In the genomic region with DNA sequence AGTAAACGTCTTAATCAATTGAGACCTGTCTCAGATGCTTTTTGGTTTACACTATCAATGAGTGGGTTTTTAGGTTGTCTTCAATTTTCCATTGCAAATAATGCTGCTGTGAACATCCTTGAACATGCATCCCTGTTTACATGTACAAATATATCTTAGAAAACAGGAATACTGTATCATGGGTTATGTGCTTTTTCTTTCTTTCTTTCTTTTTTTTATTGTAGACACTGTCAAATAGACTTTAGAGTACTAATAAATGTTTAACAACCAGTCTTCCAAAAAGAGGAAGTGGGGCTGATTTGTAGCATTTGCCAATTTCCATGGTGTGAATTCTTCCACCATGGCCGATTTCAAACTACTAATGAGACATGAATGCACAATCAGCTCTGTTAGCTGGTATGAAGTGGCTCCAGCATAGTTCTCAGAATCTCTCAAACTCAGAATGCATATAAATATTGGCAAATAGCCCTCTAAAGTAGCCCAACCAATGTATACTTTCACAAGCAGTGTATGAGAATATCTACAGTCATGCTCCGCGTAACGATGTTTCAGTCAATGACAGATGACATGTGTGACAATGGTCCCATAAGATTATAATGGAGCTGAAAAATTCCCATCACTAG, we compare ENCODE assay signal across 13 cellular contexts. TPM values are rescaled to one million over a fixed set of nuclear protein-coding genes. Genes with fewer than 3 reads are reported as not detected.
DNase-seq lines count a peak whose midpoint lies in the region; ATAC-seq and TF ChIP-seq lines count a peak whose summit lies in the region.
"Had no signal": no experiment of that assay in that cellular context is flagged by ENCODE, and none has a peak within 500 bp of the region (broad histone marks: within the 10 kb centered on the region; RNA-seq: fewer than 3 reads in every experiment).

No MANE protein-coding gene starts in this region.

- 78 to 87% methylated on average over 5 of the region's 5 CpGs for WGBS in body of pancreas, 2 donors

- H3K27me3 ChIP-seq in body of pancreas, result no peaks in the 10 kb centered on the region
- H3K27me3 ChIP-seq in WERI-Rb-1 (ENCODE audit: insufficient read depth, low read depth, severe bottlenecking), result no peaks in the 10 kb centered on the region
- H3K27me3 ChIP-seq: cardiac muscle cell had no signal

- no peaks in the 10 kb centered on the region for H3K4me1 ChIP-seq in body of pancreas

- TF ChIP-seq POLR2A in body of pancreas (IDR thresholded peaks at IDR 0.05), result no peak

- TF ChIP-seq CTCF in body of pancreas (IDR thresholded peaks at IDR 0.05) (no peak), WERI-Rb-1 (IDR thresholded peaks at IDR 0.05; ENCODE audit: low read depth, low read length) (no peak)

- ATAC-seq in GM21367 (IDR thresholded peaks at IDR 0.05; ENCODE audit: unreplicated experiment), result peak; percentile 32
- peak; percentile 38 for ATAC-seq in HG03342 (IDR thresholded peaks at IDR 0.05; ENCODE audit: unreplicated experiment)
- no peak for ATAC-seq in body of pancreas

- DNase-seq in SKM-1 treated with dmso at 0.1 percent for 144 hours (lab: John Stamatoyannopoulos, UW; ENCODE audit: unreplicated experiment), result peak; percentile 39
- no peak for DNase-seq in hepatic stellate cell (ENCODE audit: low spot score)
- no peak for DNase-seq in stimulated activated CD4-positive, alpha-beta T cell treated with anti-CD3 and anti-CD28 coated beads, Interleukin-4, amount 100 ng/mL, for 1 hour
- no peak for DNase-seq in body of pancreas
- no peak for DNase-seq in WERI-Rb-1
- DNase-seq: activated gamma-delta T cell; hippocampal formation; stimulated activated CD8-positive, alpha-beta memory T cell treated with anti-CD3 and anti-CD28 coated beads, Interleukin-4, amount 100 ng/mL, for 48 hours; T-helper 1 cell had no signal

- H3K36me3 ChIP-seq in body of pancreas (replicated peaks in 1 of 2; ENCODE audit: insufficient read depth in 1 of 2, low read depth in 2 of 2) (no peaks in the 10 kb centered on the region), WERI-Rb-1 (no peaks in the 10 kb centered on the region)
- H3K36me3 ChIP-seq: cardiac muscle cell had no signal

- intact Hi-C loops in body of pancreas (cut with DNase I), result no loop called here

- H3K27ac ChIP-seq in body of pancreas (no peak overlapping the region), WERI-Rb-1 (no peak overlapping the region)
- H3K27ac ChIP-seq: cardiac muscle cell had no signal

- H3K4me3 ChIP-seq in GM08714 (ENCODE audit: low read length) (peak overlapping the region; percentile 68; the same call in 1 of the 2 replicates), body of pancreas (no peak overlapping the region), WERI-Rb-1 (ENCODE audit: low read depth, low read length) (no peak overlapping the region)
- H3K4me3 ChIP-seq: cardiac muscle cell had no signal

- H3K9me3 ChIP-seq in body of pancreas (no peaks in the 10 kb centered on the region), WERI-Rb-1 (ENCODE audit: severe bottlenecking) (no peaks in the 10 kb centered on the region)

RNA-seq across cellular contexts. Expression of gene B3GNT2, which starts 50.3 kb away (rescaled TPM):
- 10 to 100 TPM; 12.2 to 15.8 TPM for total RNA-seq in body of pancreas
